8 cellular contexts compared by ENCODE assay signal in the genomic region with DNA sequence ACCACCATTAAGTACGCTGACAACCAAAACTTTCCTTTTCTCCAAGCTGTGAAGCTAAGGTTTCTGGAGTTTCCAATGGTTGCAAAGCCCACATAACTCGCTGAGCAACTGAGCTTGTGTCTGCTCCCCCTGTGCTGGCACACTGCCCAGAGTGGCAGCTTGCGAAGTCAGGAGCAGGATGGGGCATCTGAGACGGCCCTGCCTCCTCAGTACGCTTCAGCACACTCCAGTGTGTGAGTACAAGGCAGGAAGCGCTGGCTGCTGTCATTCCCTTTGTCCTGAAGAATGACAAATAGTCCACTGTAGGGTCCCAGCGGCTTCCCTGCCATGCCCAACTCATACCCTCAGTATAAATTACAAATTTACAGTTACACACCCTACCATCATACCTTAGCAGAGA. TPM values are rescaled to one million over a fixed set of nuclear protein-coding genes. Genes with fewer than 3 reads are reported as not detected.
DNase-seq lines count a peak whose midpoint lies in the region; ATAC-seq, FAIRE-seq and TF ChIP-seq lines count a peak whose summit lies in the region.

No MANE protein-coding gene starts in this region.

- TF ChIP-seq CTCF in H9 (conservative IDR thresholded peaks at IDR 0.05) (no peak), bronchial epithelial cell (IDR thresholded peaks at IDR 0.05; ENCODE audit: insufficient read depth, low read length, severe bottlenecking) (no peak), prostate gland (IDR thresholded peaks at IDR 0.05) (no peak), HFFc6 (IDR thresholded peaks at IDR 0.05) (no peak)

- H2BK120ac ChIP-seq in H9 (ENCODE audit: low read depth, low read length, poor library complexity, severe bottlenecking): no peak overlapping the region

- H2AFZ ChIP-seq in H9 (ENCODE audit: low read length): peak overlapping the region; percentile 6

- peaks cover 7 to 14% of the 10 kb centered on the region in 2 experiments for H3K9me3 Mint-ChIP-seq in H9
- no peaks in the 10 kb centered on the region for H3K9me3 Mint-ChIP-seq in HFFc6

- H3K4me3 Mint-ChIP-seq in H9 (0 out of 5 replicates have a peak overlapping the region, but pooled peaks of 1 of the 2 experiments have one; percentile 14), HFFc6 (no peak overlapping the region)

- H3K9me3 ChIP-seq in H9 (ENCODE audit: control insufficient read depth, low read depth, low read length) (no peaks in the 10 kb centered on the region), prostate gland (no peaks in the 10 kb centered on the region)

- intact Hi-C loops in prostate gland (cut with DNase I): no loop called here

- H2BK20ac ChIP-seq in H9 (ENCODE audit: low read depth, low read length, poor library complexity, severe bottlenecking): no peak overlapping the region

- FAIRE-seq in bronchial epithelial cell (lab: Jason Lieb, UNC): no peak

- H3K23me2 ChIP-seq in H9 (ENCODE audit: insufficient read length, low read depth, low read length, poor library complexity, severe bottlenecking): no peaks in the 10 kb centered on the region

- H4K91ac ChIP-seq in H9 (ENCODE audit: insufficient read length, low read depth, low read length): no peak overlapping the region

- H3K23ac ChIP-seq in H9 (ENCODE audit: insufficient read length, low read depth, low read length): no peak overlapping the region

- H3K9ac ChIP-seq in H9 (ENCODE audit: extremely low read depth, insufficient read length, low read length): no peak overlapping the region

- no peak overlapping the region for H2BK12ac ChIP-seq in H9 (ENCODE audit: insufficient read length, low read depth, low read length)

- H4K5ac ChIP-seq in H9 (ENCODE audit: insufficient read length, low read depth, low read length): no peak overlapping the region

- WGBS in H9 (ENCODE audit: extremely low coverage, insufficient read length, low lambda C conversion rate): no CpG with 5 or more reads among the region's 7 CpGs
- WGBS in prostate gland: 32% methylated on average over 7 of the region's 7 CpGs

- H3K79me2 ChIP-seq in H9 (ENCODE audit: insufficient read depth, low read length): no peaks in the 10 kb centered on the region

- H3K4ac ChIP-seq in H9 (ENCODE audit: low read depth, low read length): no peak overlapping the region

- H3T11ph ChIP-seq in H9 (ENCODE audit: low read length): no peak overlapping the region

- DNase-seq in H9 (peak; percentile 51), NCI-H2196 treated with DMSO at 0.1 percent for 48 hours (lab: John Stamatoyannopoulos, UW; ENCODE audit: unreplicated experiment) (peak; percentile 11), bronchial epithelial cell (ENCODE audit: low read depth) (peak; percentile 49), prostate gland (ENCODE audit: low spot score) (peak; percentile 31), activated T-cell treated with anti-CD3 and anti-CD28 coated beads for 4 hours (no peak), HFFc6 (no peak)

- H3K56ac ChIP-seq in H9 (ENCODE audit: insufficient read length, low read depth, low read length): no peak overlapping the region

- peak overlapping the region; percentile 28 for H3K18ac ChIP-seq in H9 (ENCODE audit: insufficient read length, low read depth, low read length)

- H3K4me1 Mint-ChIP-seq in H9 (peaks cover 35 to 42% of the 10 kb centered on the region in 2 experiments), HFFc6 (ENCODE audit: low read depth) (peaks cover 3% of the 10 kb centered on the region)

- ATAC-seq in GM21825 (IDR thresholded peaks at IDR 0.05; ENCODE audit: unreplicated experiment) (no peak), HG02970 (IDR thresholded peaks at IDR 0.05; ENCODE audit: low FRiP score, unreplicated experiment) (no peak)

- no peak overlapping the region for H2BK5ac ChIP-seq in H9 (ENCODE audit: insufficient read length, low read length)

- H3K27ac ChIP-seq in H9 (ENCODE audit: insufficient read length, low read depth, low read length) (peak overlapping the region; percentile 32), prostate gland (no peak overlapping the region)

- H3K4me2 ChIP-seq in H9 (ENCODE audit: insufficient read depth, insufficient read length, low read length): no peak overlapping the region

- no peak overlapping the region for H2BK15ac ChIP-seq in H9 (ENCODE audit: low read depth, low read length)

- no peaks in the 10 kb centered on the region for H3K79me1 ChIP-seq in H9 (ENCODE audit: insufficient read depth, low read depth, low read length, poor library complexity, severe bottlenecking)

- H3K36me3 ChIP-seq in bronchial epithelial cell (ENCODE audit: control insufficient read depth, insufficient read depth, low read length) (no peaks in the 10 kb centered on the region), prostate gland (no peaks in the 10 kb centered on the region)

- no peaks in the 10 kb centered on the region for H3K27me3 ChIP-seq in H9 (ENCODE audit: insufficient read depth, low read length)
- no peaks in the 10 kb centered on the region for H3K27me3 ChIP-seq in bronchial epithelial cell (ENCODE audit: control insufficient read depth, insufficient read depth, low read length)
- no peaks in the 10 kb centered on the region for H3K27me3 ChIP-seq in prostate gland (replicated peaks; ENCODE audit: insufficient read depth)

- H3K36me3 Mint-ChIP-seq in H9 (ENCODE audit: insufficient read depth in 1 of 3, low read depth in 3 of 3) (peaks cover 0 to 10% (median 4%) of the 10 kb centered on the region in 3 experiments), HFFc6 (ENCODE audit: low read depth) (no peaks in the 10 kb centered on the region)

- peak overlapping the region; percentile 44; the same call in 1 of the 2 replicates for H3K14ac ChIP-seq in H9 (ENCODE audit: insufficient read depth, low read length)

- H4K8ac ChIP-seq in H9 (replicated peaks; ENCODE audit: insufficient read length, low read depth, low read length): no peak overlapping the region

- H4K20me1 ChIP-seq in H9 (ENCODE audit: control insufficient read depth, insufficient read depth, insufficient read length): no peaks in the 10 kb centered on the region

- no peak overlapping the region for H2AK5ac ChIP-seq in H9 (ENCODE audit: insufficient read length, low read length)

- H3K27me3 Mint-ChIP-seq in H9 (ENCODE audit: low read depth): no peaks in the 10 kb centered on the region
- H3K27me3 Mint-ChIP-seq in HFFc6 (ENCODE audit: insufficient read depth): no peaks in the 10 kb centered on the region; the same call in 1 of the 2 replicates

- peak overlapping the region; percentile 89 to 97 (median 95); a peak in 6 of 7 replicates for H3K27ac Mint-ChIP-seq in H9
- H3K27ac Mint-ChIP-seq in HFFc6: no peak overlapping the region

- H3K4me3 ChIP-seq in bronchial epithelial cell (ENCODE audit: low read depth, low read length) (no peak overlapping the region), prostate gland (no peak overlapping the region)

- H3K4me1 ChIP-seq in H9 (ENCODE audit: insufficient read depth, low read length) (peaks cover 7% of the 10 kb centered on the region; the same call in 1 of the 2 replicates), prostate gland (replicated peaks) (no peaks in the 10 kb centered on the region)

- no peak for TF ChIP-seq POLR2A in prostate gland (IDR thresholded peaks at IDR 0.05)

RNA-seq across cellular contexts. Expression of gene SAP18, which starts 15.1 kb away (rescaled TPM):
- total RNA-seq in H9 (2021): 393 and 435 TPM in 2 replicates
- 40.5 and 55.8 TPM in 2 replicates for total RNA-seq in bronchial epithelial cell
- 10 to 100 TPM; 84.5 to 84.6 TPM for total RNA-seq in prostate gland
- 100 to 1,000 TPM; 269 to 307 (median 290) TPM for total RNA-seq in HFFc6 (2021; fragmentation: NEBNext Ultra II Directional; extraction: Animal tissue kit (Norgen Biotek cat#: 25700))

RNA-seq across cellular contexts. Expression of gene SKA3, which starts 51.5 kb away (rescaled TPM):
- total RNA-seq in H9 (2021) (59.3 and 61.8 TPM in 2 replicates), bronchial epithelial cell (1.2 and 1.8 TPM in 2 replicates), prostate gland (1 to 10 TPM in 1 of 2 donors, under 1 TPM in 1; 0.59 to 4.3 TPM)
- total RNA-seq in HFFc6 (2021; fragmentation: NEBNext Ultra II Directional; extraction: Animal tissue kit (Norgen Biotek cat#: 25700)): 10 to 100 TPM; 11.5 to 23.9 (median 21.0) TPM

RNA-seq across cellular contexts. Expression of gene MRPL57, which starts 51.6 kb away (rescaled TPM):
- total RNA-seq in H9 (2021): 31.3 and 33.2 TPM in 2 replicates
- 23.2 and 24.8 TPM in 2 replicates for total RNA-seq in bronchial epithelial cell
- 10 to 100 TPM; 51.5 to 89.6 TPM for total RNA-seq in prostate gland
- total RNA-seq in HFFc6 (2021; fragmentation: NEBNext Ultra II Directional; extraction: Animal tissue kit (Norgen Biotek cat#: 25700)): 10 to 100 TPM; 16.0 to 19.6 (median 18.1) TPM

Comparison
In these comparisons a context has a peak if more than half of its experiments do, and no peak if none do; other contexts are left out.
1. DNase-seq: peak in H9 (single experiment), NCI-H2196 treated with DMSO at 0.1 percent for 48 hours (single experiment), bronchial epithelial cell (single experiment) and prostate gland (single experiment); none in activated T-cell treated with anti-CD3 and anti-CD28 coated beads for 4 hours (single experiment) and HFFc6 (single experiment).